Comparison of ENCODE assay signal across 8 cellular contexts in the genomic region with DNA sequence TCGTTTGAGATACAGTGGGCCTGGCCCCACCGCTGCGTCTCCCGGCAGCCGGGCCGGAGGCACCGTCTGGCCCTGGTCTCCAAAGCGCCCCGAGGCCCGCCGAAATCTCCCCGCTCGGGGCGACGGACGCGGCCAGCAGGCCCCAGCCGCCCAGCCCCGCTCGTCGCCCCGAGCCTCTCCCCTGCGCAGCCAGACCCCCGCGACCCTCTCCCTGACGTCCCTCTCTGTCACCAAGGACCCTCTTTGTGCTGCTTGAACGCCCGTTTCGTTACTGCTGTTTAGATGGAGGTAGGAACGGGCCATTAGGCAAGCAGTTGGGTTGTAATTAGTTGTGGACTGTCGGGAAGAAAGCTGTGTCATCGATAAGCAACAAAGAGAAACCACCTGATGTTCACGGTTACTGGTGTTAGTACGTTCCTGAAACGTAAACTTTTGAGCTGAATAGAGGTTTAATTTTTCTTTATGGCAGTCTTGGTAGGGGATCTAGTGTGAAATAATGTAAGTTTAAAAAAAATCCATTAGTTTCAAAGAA. TPM values are rescaled to one million over a fixed set of nuclear protein-coding genes. Genes with fewer than 3 reads are reported as not detected.
DNase-seq lines count a peak whose midpoint lies in the region; ATAC-seq and TF ChIP-seq lines count a peak whose summit lies in the region.

No MANE protein-coding gene starts in this region.

- H3K4me3 ChIP-seq in HAP-1 (peak overlapping the region; percentile 84), Loucy (ENCODE audit: low read length, poor library complexity, severe bottlenecking) (peak overlapping the region; percentile 97), choroid plexus epithelial cell (ENCODE audit: low read depth, low read length) (peak overlapping the region; percentile 88)

- in situ Hi-C loops in HAP-1 (cut with MboI; ENCODE audit: low sequenced_read_pairs), result no loop called here

- H3K4me1 ChIP-seq in HAP-1 (peaks cover 20% of the 10 kb centered on the region), Loucy (ENCODE audit: insufficient read depth, low read length, poor library complexity, severe bottlenecking) (peaks cover 40% of the 10 kb centered on the region)

- H3F3A ChIP-seq in Loucy (ENCODE audit: low read depth), result no peaks in the 10 kb centered on the region

- H3K36me3 Mint-ChIP-seq in T-helper 17 cell (ENCODE audit: low read depth), result no peaks in the 10 kb centered on the region

- H3K4me3 Mint-ChIP-seq in T-helper 17 cell, result peak overlapping the region; percentile 97

- H3K4me2 ChIP-seq in Loucy (ENCODE audit: low read depth, low read length, poor library complexity, severe bottlenecking), result peak overlapping the region; percentile 96

- H3K27me3 Mint-ChIP-seq in T-helper 17 cell, result no peaks in the 10 kb centered on the region

- TF ChIP-seq CTCF in Loucy (conservative IDR thresholded peaks at IDR 0.05; ENCODE audit: low read length) (no peak), choroid plexus epithelial cell (conservative IDR thresholded peaks at IDR 0.05; ENCODE audit: low read depth, low read length) (no peak)

- peak overlapping the region; percentile 96 for H3K27ac Mint-ChIP-seq in T-helper 17 cell

- DNase-seq in SKM-1 treated with dmso at 0.1 percent for 144 hours (lab: John Stamatoyannopoulos, UW; ENCODE audit: unreplicated experiment) (peak; percentile 11), SKM-1 (lab: John Stamatoyannopoulos, UW; ENCODE audit: unreplicated experiment) (no peak), HAP-1 (ENCODE audit: low spot score in 2 of 2) (peak; percentile 45 to 69), T-helper 17 cell (peak in 2 of 3 donors; percentile 34 to 42), choroid plexus epithelial cell (ENCODE audit: low read depth) (peak; percentile 74), left kidney (ENCODE audit: low read depth, low spot score) (peak; percentile 80)
- peak; percentile 55 for DNase-seq in stimulated activated CD8-positive, alpha-beta memory T cell treated with anti-CD3 and anti-CD28 coated beads, Interleukin-4, amount 100 ng/mL, for 48 hours

- peaks cover 55% of the 10 kb centered on the region for H4K20me1 ChIP-seq in Loucy (ENCODE audit: insufficient read depth, low read length, poor library complexity, severe bottlenecking)

- peaks cover 56% of the 10 kb centered on the region for H3K79me2 ChIP-seq in Loucy (ENCODE audit: insufficient read depth, low read length)

- H3K9me3 ChIP-seq in HAP-1 (no peaks in the 10 kb centered on the region), Loucy (ENCODE audit: insufficient read depth, low read depth, low read length) (no peaks in the 10 kb centered on the region), T-helper 17 cell (ENCODE audit: control insufficient read depth, low read length, poor library complexity, severe bottlenecking) (no peaks in the 10 kb centered on the region)

- H3K27me3 ChIP-seq in HAP-1 (ENCODE audit: low read depth) (no peaks in the 10 kb centered on the region), Loucy (ENCODE audit: insufficient read depth, low read length, poor library complexity, severe bottlenecking) (peaks cover 5% of the 10 kb centered on the region)

- no peaks in the 10 kb centered on the region; the same call in 1 of the 2 replicates for H3K9me2 ChIP-seq in Loucy (replicated peaks; ENCODE audit: low read depth, low read length)

- H3K9ac ChIP-seq in Loucy (ENCODE audit: low read depth, low read length, poor library complexity, severe bottlenecking), result peak overlapping the region; percentile 96

- peaks cover 31% of the 10 kb centered on the region for H3K4me1 Mint-ChIP-seq in T-helper 17 cell

- ATAC-seq in T-helper 17 cell, result peak; percentile 27

- H2AFZ ChIP-seq in Loucy (ENCODE audit: low read length), result peak overlapping the region; percentile 93

- H3K36me3 ChIP-seq in HAP-1 (replicated peaks) (no peaks in the 10 kb centered on the region; the same call in 1 of the 2 replicates), Loucy (ENCODE audit: insufficient read depth, low read length) (no peaks in the 10 kb centered on the region)

RNA-seq across cellular contexts. Expression of a gene that starts 0.7 kb away (rescaled TPM):
- total RNA-seq in T-helper 17 cell, result 100 to 1,000 TPM; 128 to 138 TPM
